In the genomic region with DNA sequence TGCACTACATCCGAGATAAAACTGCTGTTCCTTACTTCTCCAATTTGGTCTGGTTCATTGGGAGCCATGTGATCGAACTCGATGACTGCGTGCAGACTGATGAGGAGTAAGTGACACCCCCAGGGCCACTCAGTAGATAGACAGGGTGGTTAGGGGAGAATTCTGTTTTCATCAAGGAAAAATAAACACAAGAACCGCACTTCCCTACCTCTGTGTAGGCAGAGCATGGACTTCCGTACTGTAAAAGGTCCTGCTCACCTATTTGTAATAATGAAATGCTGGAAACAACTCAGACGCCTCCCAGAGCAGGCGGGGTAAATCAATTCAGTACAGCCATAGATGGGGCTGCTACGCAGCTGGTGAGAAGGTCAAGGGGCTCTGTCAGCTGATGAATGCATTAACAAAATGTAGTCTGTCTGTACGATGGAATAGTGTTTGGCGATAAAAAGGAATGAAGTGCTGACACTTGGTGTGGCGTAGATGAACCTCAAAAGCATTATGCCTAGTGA, we compare ENCODE assay signal across 1 cellular context.
TF ChIP-seq lines count a peak whose summit lies in the region.

No MANE protein-coding gene starts in this region.

TF ChIP-seq in GM23338, 12 proteins besides CTCF, POLR2A, EP300 and RAD21 (continued from another document):
- TF ChIP-seq ZNF462 (CRISPR knock-in tag; IDR thresholded peaks at IDR 0.05) (no peak), EZH2 (IDR thresholded peaks at IDR 0.05; ENCODE audit: low read depth, unreplicated experiment) (no peak), ZNF114 (CRISPR knock-in tag; IDR thresholded peaks at IDR 0.05) (no peak), ZNF331 (CRISPR knock-in tag; IDR thresholded peaks at IDR 0.05; ENCODE audit: low read depth) (no peak), JUNB (IDR thresholded peaks at IDR 0.05; ENCODE audit: unreplicated experiment) (no peak)
